ENCODE assay signal across 21 cellular contexts in the genomic region with DNA sequence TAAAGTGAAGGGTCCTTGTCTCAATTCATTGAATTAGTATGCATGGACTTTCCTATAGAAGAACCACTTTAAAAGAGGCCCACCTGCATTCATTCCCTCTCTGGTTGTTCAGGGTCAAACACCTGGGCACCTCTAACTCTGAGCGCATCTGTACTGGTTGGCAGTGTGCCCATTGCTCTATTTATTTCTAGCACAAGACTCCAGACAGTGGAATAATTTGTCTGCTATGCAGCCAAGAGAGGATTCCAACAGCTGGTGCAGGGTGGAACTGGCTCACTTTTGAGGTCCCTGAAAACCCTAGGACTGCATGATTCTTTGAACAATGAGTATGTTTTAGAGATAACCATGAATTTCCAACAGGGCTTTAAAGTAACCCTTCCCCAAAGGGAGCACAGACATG. TPM values are rescaled to one million over a fixed set of nuclear protein-coding genes. Genes with fewer than 3 reads are reported as not detected.
"Had no signal": no experiment of that assay in that cellular context is flagged by ENCODE, and none has a peak within 500 bp of the region (broad histone marks: within the 10 kb centered on the region; RNA-seq: fewer than 3 reads in every experiment).

No MANE protein-coding gene starts in this region.

- H3K9me3 Mint-ChIP-seq: activated CD4-positive, alpha-beta memory T cell treated with anti-CD3 and anti-CD28 coated beads, Interleukin-2, amount 10 ng/mL, durations not matched to agents 7 days and 5 days; endodermal cell; neural progenitor cell; stimulated activated naive CD8-positive, alpha-beta T cell treated with anti-CD3 and anti-CD28 coated beads, Interleukin-15, amount 100 ng/mL, for 72 hours had no signal

- H3K36me3 Mint-ChIP-seq: activated naive CD8-positive, alpha-beta T cell; neural progenitor cell had no signal

- H3K4me3 ChIP-seq: neural progenitor cell, thoracic aorta had no signal

- H3K9me3 ChIP-seq: thoracic aorta had no signal

- H3K27ac ChIP-seq: neural progenitor cell, parathyroid adenoma, thoracic aorta had no signal

- H3K4me1 ChIP-seq: parathyroid adenoma had no signal

- H3K4me3 Mint-ChIP-seq: activated CD4-positive, alpha-beta memory T cell treated with anti-CD3 and anti-CD28 coated beads, Interleukin-2, amount 10 ng/mL, durations not matched to agents 7 days and 5 days; activated CD4-positive, alpha-beta T cell treated with anti-CD3 and anti-CD28 coated beads for 36 hours; activated naive CD8-positive, alpha-beta T cell; endodermal cell; neural progenitor cell; stimulated activated naive CD8-positive, alpha-beta T cell treated with anti-CD3 and anti-CD28 coated beads, Interleukin-15, amount 100 ng/mL, for 72 hours had no signal

- DNase-seq: activated CD4-positive, alpha-beta memory T cell treated with anti-CD3 and anti-CD28 coated beads, Interleukin-2, amount 10 ng/mL, durations not matched to agents 7 days and 5 days; activated CD4-positive, alpha-beta T cell treated with anti-CD3 and anti-CD28 coated beads for 36 hours; activated gamma-delta T cell; activated T-cell treated with anti-CD3 and anti-CD28 coated beads, Interleukin-2, amount 50 U/mL, for 48 hours; endodermal cell; erythroblast; hippocampal formation; kidney glomerular epithelial cell; stimulated activated CD4-positive, alpha-beta T cell treated with anti-CD3 and anti-CD28 coated beads, Interleukin-15, amount 100 ng/mL, for 24 hours; stimulated activated CD4-positive, alpha-beta T cell treated with anti-CD3 and anti-CD28 coated beads, Interleukin-4, amount 100 ng/mL, for 4 hours; stimulated activated naive CD8-positive, alpha-beta T cell treated with anti-CD3 and anti-CD28 coated beads, Interleukin-15, amount 100 ng/mL, for 72 hours; WERI-Rb-1 had no signal

- H3K36me3 ChIP-seq: neural progenitor cell, thoracic aorta, WERI-Rb-1 had no signal

- H3K27ac Mint-ChIP-seq: activated CD4-positive, alpha-beta memory T cell treated with anti-CD3 and anti-CD28 coated beads, Interleukin-2, amount 10 ng/mL, durations not matched to agents 7 days and 5 days; activated CD4-positive, alpha-beta T cell treated with anti-CD3 and anti-CD28 coated beads for 36 hours; activated naive CD8-positive, alpha-beta T cell; endodermal cell; neural progenitor cell; stimulated activated naive CD8-positive, alpha-beta T cell treated with anti-CD3 and anti-CD28 coated beads, Interleukin-15, amount 100 ng/mL, for 72 hours had no signal

RNA-seq across cellular contexts. Expression of a gene that starts 57.9 kb away (rescaled TPM):
- total RNA-seq: activated CD4-positive, alpha-beta memory T cell treated with anti-CD3 and anti-CD28 coated beads, Interleukin-2, amount 10 ng/mL, durations not matched to agents 7 days and 5 days; activated CD4-positive, alpha-beta T cell treated with anti-CD3 and anti-CD28 coated beads for 36 hours; dermis microvascular lymphatic vessel endothelial cell; glomerular endothelial cell; liver; myocyte; renal cortical epithelial cell; thoracic aorta had no signal
- polyA plus RNA-seq: liver had no signal
